ENCODE assay signal across 13 cellular contexts in the genomic region with DNA sequence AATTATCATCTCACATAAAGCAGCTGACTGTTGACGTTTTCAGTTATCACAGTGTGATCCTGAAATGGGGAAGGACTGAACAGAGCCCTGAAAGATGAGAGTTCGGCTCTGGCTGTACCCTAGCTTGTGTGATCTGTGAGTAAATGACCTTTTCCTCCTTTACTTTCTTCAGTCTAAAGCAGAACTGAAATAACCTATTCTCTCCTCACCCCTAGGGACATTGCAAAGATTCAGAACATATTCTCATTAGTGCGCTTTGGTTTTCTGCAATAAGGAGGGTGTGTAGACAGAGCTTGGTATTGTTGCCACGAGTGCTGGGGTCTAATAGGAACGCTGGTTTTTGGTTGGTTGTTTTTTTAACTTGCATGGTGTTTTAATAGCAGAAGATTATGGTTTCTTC. TPM values are rescaled to one million over a fixed set of nuclear protein-coding genes. Genes with fewer than 3 reads are reported as not detected.
DNase-seq lines count a peak whose midpoint lies in the region; ATAC-seq lines count a peak whose summit lies in the region.
"Had no signal": no experiment of that assay in that cellular context is flagged by ENCODE, and none has a peak within 500 bp of the region (broad histone marks: within the 10 kb centered on the region; RNA-seq: fewer than 3 reads in every experiment).

No MANE protein-coding gene starts in this region.

- H3K4me3 Mint-ChIP-seq in activated T-helper 2 cell treated with anti-CD3 and anti-CD28 coated beads, Interferon-gamma antibody, Interleukin-2, Interleukin-4, amounts not matched to agents 10 μg/mL and 5 μg/mL and 100 μg/mL, durations not matched to agents 14 hours and 24 hours and 36 hours (ENCODE audit: low read depth): no peak overlapping the region

- peaks cover 17% of the 10 kb centered on the region for H3K36me3 Mint-ChIP-seq in activated T-helper 2 cell treated with anti-CD3 and anti-CD28 coated beads, Interferon-gamma antibody, Interleukin-2, Interleukin-4, amounts not matched to agents 10 μg/mL and 5 μg/mL and 100 μg/mL, durations not matched to agents 14 hours and 24 hours and 36 hours (ENCODE audit: low read depth)

- peak overlapping the region; percentile 21 for H3K27ac Mint-ChIP-seq in activated T-helper 2 cell treated with anti-CD3 and anti-CD28 coated beads, Interferon-gamma antibody, Interleukin-2, Interleukin-4, amounts not matched to agents 10 μg/mL and 5 μg/mL and 100 μg/mL, durations not matched to agents 14 hours and 24 hours and 36 hours

- H3K9me3 Mint-ChIP-seq in activated T-helper 2 cell treated with anti-CD3 and anti-CD28 coated beads, Interferon-gamma antibody, Interleukin-2, Interleukin-4, amounts not matched to agents 10 μg/mL and 5 μg/mL and 100 μg/mL, durations not matched to agents 14 hours and 24 hours and 36 hours: no peaks in the 10 kb centered on the region

- H3K27me3 Mint-ChIP-seq in activated T-helper 2 cell treated with anti-CD3 and anti-CD28 coated beads, Interferon-gamma antibody, Interleukin-2, Interleukin-4, amounts not matched to agents 10 μg/mL and 5 μg/mL and 100 μg/mL, durations not matched to agents 14 hours and 24 hours and 36 hours (ENCODE audit: low read depth): no peaks in the 10 kb centered on the region

- H3K4me1 Mint-ChIP-seq in activated T-helper 2 cell treated with anti-CD3 and anti-CD28 coated beads, Interferon-gamma antibody, Interleukin-2, Interleukin-4, amounts not matched to agents 10 μg/mL and 5 μg/mL and 100 μg/mL, durations not matched to agents 14 hours and 24 hours and 36 hours (ENCODE audit: low read depth): peaks cover 62% of the 10 kb centered on the region

- no peak for DNase-seq in activated T-helper 2 cell treated with anti-CD3 and anti-CD28 coated beads, Interferon-gamma antibody, Interleukin-2, Interleukin-4, amounts not matched to agents 10 μg/mL and 5 μg/mL and 100 μg/mL, durations not matched to agents 14 hours and 24 hours and 36 hours (ENCODE audit: low spot score)
- DNase-seq in KG1 (lab: John Stamatoyannopoulos, UW) (no peak), NCI-H1417 treated with DMSO at 0.1 percent for 48 hours (lab: John Stamatoyannopoulos, UW) (no peak)
- DNase-seq in activated effector memory CD4-positive, alpha-beta T cell treated with anti-CD3 and anti-CD28 coated beads, Interleukin-2, amount 50 U/mL, for 16 hours: no peak
- DNase-seq: activated gamma-delta T cell treated with Interleukin-2 at 50 U/mL for 16 hours, cerebellar nuclear complex, NCI-H187, SIG-M5, substantia nigra had no signal

- peak; percentile 79 for ATAC-seq in GM18861 (IDR thresholded peaks at IDR 0.05; ENCODE audit: unreplicated experiment)
- peak; percentile 80 for ATAC-seq in GM21360 (IDR thresholded peaks at IDR 0.05; ENCODE audit: unreplicated experiment)
- peak; percentile 69 for ATAC-seq in HG03060 (IDR thresholded peaks at IDR 0.05; ENCODE audit: low read depth, unreplicated experiment)
- ATAC-seq: esophagus mucosa had no signal

- intact Hi-C loops in activated T-helper 2 cell treated with anti-CD3 and anti-CD28 coated beads, Interferon-gamma antibody, Interleukin-2, Interleukin-4, amounts not matched to agents 10 μg/mL and 5 μg/mL and 100 μg/mL, durations not matched to agents 14 hours and 24 hours and 36 hours (cut with micrococcal nuclease): no loop called here

RNA-seq across cellular contexts. Expression of a gene that starts 16.7 kb away (rescaled TPM):
- total RNA-seq in activated T-helper 2 cell treated with anti-CD3 and anti-CD28 coated beads, Interferon-gamma antibody, Interleukin-2, Interleukin-4, amounts not matched to agents 10 μg/mL and 5 μg/mL and 100 μg/mL, durations not matched to agents 14 hours and 24 hours and 36 hours: 18.4 and 19.7 TPM in 2 replicates

RNA-seq across cellular contexts. Expression of a gene that starts 17.3 kb away (rescaled TPM):
- total RNA-seq in activated T-helper 2 cell treated with anti-CD3 and anti-CD28 coated beads, Interferon-gamma antibody, Interleukin-2, Interleukin-4, amounts not matched to agents 10 μg/mL and 5 μg/mL and 100 μg/mL, durations not matched to agents 14 hours and 24 hours and 36 hours: 45.2 and 48.6 TPM in 2 replicates
